ENCODE assay signal across 9 cellular contexts in genomic region chr2:29293830-29294438, GRCh38.
DNase-seq lines count a peak whose midpoint lies in the region; ATAC-seq lines count a peak whose summit lies in the region.
"Had no signal": no experiment of that assay in that cellular context is flagged by ENCODE, and none has a peak within 500 bp of the region (broad histone marks: within the 10 kb centered on the region; RNA-seq: fewer than 3 reads in every experiment).

No MANE protein-coding gene starts in this region.

- H3K36me3 Mint-ChIP-seq in activated naive CD4-positive, alpha-beta T cell treated with anti-CD3 and anti-CD28 coated beads, Interleukin-2, amount 10 ng/mL, durations not matched to agents 7 days and 5 days, result no peaks in the 10 kb centered on the region

- H3K27me3 ChIP-seq in SJCRH30, result no peaks in the 10 kb centered on the region

- H3K4me3 Mint-ChIP-seq in activated naive CD4-positive, alpha-beta T cell treated with anti-CD3 and anti-CD28 coated beads, Interleukin-2, amount 10 ng/mL, durations not matched to agents 7 days and 5 days, result no peak overlapping the region
- H3K4me3 Mint-ChIP-seq: nephron had no signal

- no peak overlapping the region for H3K27ac ChIP-seq in SJCRH30

- ATAC-seq in GM19328 (IDR thresholded peaks at IDR 0.05; ENCODE audit: unreplicated experiment) (no peak), HG03565 (IDR thresholded peaks at IDR 0.05; ENCODE audit: unreplicated experiment) (no peak)

- no peaks in the 10 kb centered on the region for H3K4me1 Mint-ChIP-seq in activated naive CD4-positive, alpha-beta T cell treated with anti-CD3 and anti-CD28 coated beads, Interleukin-2, amount 10 ng/mL, durations not matched to agents 7 days and 5 days
- H3K4me1 Mint-ChIP-seq: nephron had no signal

- no peaks in the 10 kb centered on the region for H3K9me3 Mint-ChIP-seq in activated naive CD4-positive, alpha-beta T cell treated with anti-CD3 and anti-CD28 coated beads, Interleukin-2, amount 10 ng/mL, durations not matched to agents 7 days and 5 days
- H3K9me3 Mint-ChIP-seq: nephron had no signal

- H3K27ac Mint-ChIP-seq in activated naive CD4-positive, alpha-beta T cell treated with anti-CD3 and anti-CD28 coated beads, Interleukin-2, amount 10 ng/mL, durations not matched to agents 7 days and 5 days, result no peak overlapping the region
- H3K27ac Mint-ChIP-seq: nephron had no signal

- no peak overlapping the region for H3K4me3 ChIP-seq in SJCRH30

- H3K4me1 ChIP-seq in SJCRH30, result no peaks in the 10 kb centered on the region

- peaks cover 2% of the 10 kb centered on the region; the same call in 1 of the 2 replicates for H3K36me3 ChIP-seq in SJCRH30

- H3K9me3 ChIP-seq in SJCRH30 (replicated peaks), result no peaks in the 10 kb centered on the region

- DNase-seq in activated naive CD4-positive, alpha-beta T cell treated with anti-CD3 and anti-CD28 coated beads, Interleukin-2, amount 10 ng/mL, durations not matched to agents 7 days and 5 days, result peak; percentile 59
- no peak for DNase-seq in activated naive CD4-positive, alpha-beta T cell treated with anti-CD3 and anti-CD28 coated beads, Interleukin-2, amount 50 U/mL, for 16 hours
- DNase-seq in SJCRH30 (peak; percentile 49 to 71), fibroblast of peridontal ligament (ENCODE audit: extremely low read depth) (peak; percentile 23), smooth muscle cell of the brain vasculature (ENCODE audit: low read depth, low spot score) (peak; percentile 13), NCI-H446 (lab: John Stamatoyannopoulos, UW) (no peak)

- CTCF ChIA-PET in activated naive CD4-positive, alpha-beta T cell treated with anti-CD3 and anti-CD28 coated beads, Interleukin-2, amount 10 ng/mL, durations not matched to agents 7 days and 5 days (lab: Charles Lee), result no interaction called here

- H3K27me3 Mint-ChIP-seq in activated naive CD4-positive, alpha-beta T cell treated with anti-CD3 and anti-CD28 coated beads, Interleukin-2, amount 10 ng/mL, durations not matched to agents 7 days and 5 days, result peaks cover 32% of the 10 kb centered on the region

Comparison
In these comparisons a context has a peak if more than half of its experiments do, and no peak if none do; other contexts are left out.
1. DNase-seq: peak in activated naive CD4-positive, alpha-beta T cell treated with anti-CD3 and anti-CD28 coated beads, Interleukin-2, amount 10 ng/mL, durations not matched to agents 7 days and 5 days (single experiment), SJCRH30 (2 of 2), fibroblast of peridontal ligament (single experiment) and smooth muscle cell of the brain vasculature (single experiment); none in activated naive CD4-positive, alpha-beta T cell treated with anti-CD3 and anti-CD28 coated beads, Interleukin-2, amount 50 U/mL, for 16 hours (single experiment) and NCI-H446 (0 of 2).